12 cellular contexts compared by ENCODE assay signal in genomic region chr2:27956895-27957294, GRCh38.
DNase-seq lines count a peak whose midpoint lies in the region; ATAC-seq, FAIRE-seq and TF ChIP-seq lines count a peak whose summit lies in the region.
"Had no signal": no experiment of that assay in that cellular context is flagged by ENCODE, and none has a peak within 500 bp of the region (broad histone marks: within the 10 kb centered on the region; RNA-seq: fewer than 3 reads in every experiment).

No MANE protein-coding gene starts in this region.

- FAIRE-seq in A549 (lab: Jason Lieb, UNC): no peak
- FAIRE-seq: pancreas had no signal

- DNase-seq in A549 (ENCODE audit: low read depth in 1 of 2, low spot score in 1 of 2): no peak
- DNase-seq in GM04504 (ENCODE audit: low read depth): peak; percentile 57
- DNase-seq in SKM-1 (lab: John Stamatoyannopoulos, UW; ENCODE audit: unreplicated experiment): peak; percentile 73
- DNase-seq in iris pigment epithelial cell (ENCODE audit: low read depth): peak; percentile 92
- DNase-seq in occipital lobe (lab: John Stamatoyannopoulos, UW): no peak
- DNase-seq in suprapubic skin (ENCODE audit: low spot score in 2 of 2): no peak
- DNase-seq in COLO668 (lab: John Stamatoyannopoulos, UW; ENCODE audit: unreplicated experiment): no peak
- DNase-seq: cerebellar nuclear complex; pancreas; stimulated activated CD4-positive, alpha-beta T cell treated with anti-CD3 and anti-CD28 coated beads, Interleukin-4, amount 100 ng/mL, for 24 hours had no signal

- ATAC-seq in A549 (no peak), GM19351 (IDR thresholded peaks at IDR 0.05; ENCODE audit: unreplicated experiment) (no peak)
- ATAC-seq: foreskin keratinocyte, pancreas had no signal

- H3K9me3 ChIP-seq in A549 (peaks cover 7% of the 10 kb centered on the region; the same call in 1 of the 3 replicates), suprapubic skin (no peaks in the 10 kb centered on the region)
- H3K9me3 ChIP-seq: pancreas had no signal

- peak; percentile 38 to 47; a peak in 2 of 5 replicates for TF ChIP-seq EP300 in A549 (IDR thresholded peaks at IDR 0.05)
- TF ChIP-seq EP300 in suprapubic skin (IDR thresholded peaks at IDR 0.05): no peak

- peaks cover 88% of the 10 kb centered on the region for H3K4me1 ChIP-seq in A549
- H3K4me1 ChIP-seq in suprapubic skin: peaks cover 60% of the 10 kb centered on the region

- TF ChIP-seq POLR2A in A549 (IDR thresholded peaks at IDR 0.05; ENCODE audit: low read length): no peak
- no peak for TF ChIP-seq POLR2A in suprapubic skin (IDR thresholded peaks at IDR 0.05)

- 31% methylated on average over 2 of the region's 2 CpGs for WGBS in A549 (ENCODE audit: missing lambda C conversion rate)
- 65% methylated on average over 2 of the region's 2 CpGs for WGBS in suprapubic skin

- peak overlapping the region; percentile 67 for H3K4me2 ChIP-seq in A549

- no peak overlapping the region for H3K4me3 ChIP-seq in A549
- H3K4me3 ChIP-seq in suprapubic skin: no peak overlapping the region
- H3K4me3 ChIP-seq: pancreas had no signal

- H3K36me3 ChIP-seq in suprapubic skin: no peaks in the 10 kb centered on the region
- H3K36me3 ChIP-seq: pancreas had no signal

- peak overlapping the region; percentile 80 to 93 for H3K27ac ChIP-seq in A549
- H3K27ac ChIP-seq in suprapubic skin: no peak overlapping the region
- H3K27ac ChIP-seq: foreskin keratinocyte had no signal

- POLR2A ChIA-PET in A549 (lab: Yijun Ruan, JAX): no interaction called here

- no peaks in the 10 kb centered on the region for H3K27me3 ChIP-seq in suprapubic skin
- H3K27me3 ChIP-seq: foreskin keratinocyte, pancreas had no signal

- CTCF ChIA-PET in A549 (lab: Yijun Ruan, JAX): interaction anchor here (0.6 to 1.1 kb wide), 2 partner anchors 12 to 342 kb away, joined by 3 to 5 read pairs; no protein-coding TSS in a partner anchor

- TF ChIP-seq CTCF in A549 (IDR thresholded peaks at IDR 0.05): no peak
- TF ChIP-seq CTCF in suprapubic skin (IDR thresholded peaks at IDR 0.05): no peak

- no peak for TF ChIP-seq RAD21 in A549 (conservative IDR thresholded peaks at IDR 0.05 in 1 of 2, IDR thresholded peaks at IDR 0.05 in 1 of 2)

TF ChIP-seq in A549, 52 proteins besides CTCF, POLR2A, EP300 and RAD21:
- TF ChIP-seq JUN (IDR thresholded peaks at IDR 0.05) (peak in 1 of 2 experiments; percentile 28; a peak in 2 of 5 replicates), FOSL2 (IDR thresholded peaks at IDR 0.05) (no peak), FOSL2 (CRISPR knock-in tag; IDR thresholded peaks at IDR 0.05) (peak; percentile 29), CEBPB (IDR thresholded peaks at IDR 0.05) (peak; percentile 80 to 84), HES2 (IDR thresholded peaks at IDR 0.05) (peak; percentile 39; the same call in 1 of the 2 replicates), ZSCAN20 (CRISPR knock-in tag; IDR thresholded peaks at IDR 0.05) (no peak), BCL3 (IDR thresholded peaks at IDR 0.05) (0 out of 3 replicates have a peak, but pooled peaks have one; percentile 30), SMC3 (IDR thresholded peaks at IDR 0.05) (0 out of 3 replicates have a peak, but pooled peaks have one; percentile 30), KDM5A (IDR thresholded peaks at IDR 0.05) (no peak), NPAS2 (CRISPR knock-in tag; IDR thresholded peaks at IDR 0.05; ENCODE audit: borderline replicate concordance) (no peak), JUNB (IDR thresholded peaks at IDR 0.05) (peak; percentile 69; the same call in 1 of the 2 replicates)

Comparison
In these comparisons a context has a peak if more than half of its experiments do, and no peak if none do; other contexts are left out.
1. DNase-seq: peak in GM04504 (single experiment), SKM-1 (single experiment) and iris pigment epithelial cell (single experiment); none in A549 (0 of 2), occipital lobe (single experiment), suprapubic skin (0 of 2) and COLO668 (single experiment).